In the genomic region with DNA sequence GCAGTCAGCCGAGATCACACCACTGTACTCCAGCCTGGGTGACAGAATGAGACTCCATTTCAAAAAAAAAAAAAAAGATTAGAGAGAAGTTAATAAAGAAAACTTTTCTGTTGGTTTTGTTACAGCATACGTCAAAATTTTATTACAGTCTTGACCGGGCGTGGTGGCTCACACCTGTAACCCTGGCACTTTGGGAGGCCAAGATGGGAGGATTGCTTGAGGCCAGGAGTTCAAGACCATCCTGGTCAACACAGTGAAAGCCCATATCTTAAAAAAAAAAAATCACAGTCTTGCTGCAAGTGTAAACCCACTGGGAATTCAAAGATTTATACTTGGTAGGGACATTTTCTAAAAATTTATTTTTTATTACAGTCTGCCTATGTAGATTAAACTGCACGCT, we compare ENCODE assay signal across 22 cellular contexts. TPM values are rescaled to one million over a fixed set of nuclear protein-coding genes. Genes with fewer than 3 reads are reported as not detected.
A peak's percentile ranks its signal among the peaks of the same experiment; 100 is the strongest.
DNase-seq lines count a peak whose midpoint lies in the region; ATAC-seq, FAIRE-seq and TF ChIP-seq lines count a peak whose summit lies in the region.
"Had no signal": no experiment of that assay in that cellular context is flagged by ENCODE, and none has a peak within 500 bp of the region (broad histone marks: within the 10 kb centered on the region; RNA-seq: fewer than 3 reads in every experiment).

No MANE protein-coding gene starts in this region.

- TF ChIP-seq RAD21 in HepG2 (CRISPR knock-in tag; IDR thresholded peaks at IDR 0.05), result no peak

- H3K9ac ChIP-seq in HepG2 (ENCODE audit: insufficient read depth, low read depth, low read length) (no peak overlapping the region), astrocyte (ENCODE audit: low read length) (no peak overlapping the region)

- no peak for DNase-seq in HepG2 (ENCODE audit: low spot score)
- no peak for DNase-seq in right lobe of liver
- DNase-seq in astrocyte (ENCODE audit: low read depth), result no peak
- no peak for DNase-seq in glutamatergic neuron
- no peak for DNase-seq in stimulated activated CD4-positive, alpha-beta T cell treated with anti-CD3 and anti-CD28 coated beads, Interleukin-4, amount 100 ng/mL, for 24 hours
- DNase-seq: ACHN; AML-193; BE2C; Calu3; CD4-positive, alpha-beta T cell; CD8-positive, alpha-beta memory T cell; DMS53; DMS79 treated with DMSO at 0.1 percent for 48 hours; GF-D8; H7; HCEC 1CT had no signal

- H3K36me3 Mint-ChIP-seq in astrocyte (ENCODE audit: low read depth, unreplicated experiment), result peaks cover 2% of the 10 kb centered on the region
- no peaks in the 10 kb centered on the region for H3K36me3 Mint-ChIP-seq in glutamatergic neuron (ENCODE audit: unreplicated experiment)
- H3K36me3 Mint-ChIP-seq: CD14-positive monocyte had no signal

- no peaks in the 10 kb centered on the region for H3K9me3 ChIP-seq in HepG2 (ENCODE audit: low read length)
- no peaks in the 10 kb centered on the region for H3K9me3 ChIP-seq in right lobe of liver
- H3K9me3 ChIP-seq in astrocyte (ENCODE audit: insufficient read depth, low read depth, low read length), result no peaks in the 10 kb centered on the region
- H3K9me3 ChIP-seq: BE2C; BLaER1 treated with 17β-estradiol and CSF1 and Interleukin-3, amounts not matched to agents 10 nM and 100 nM had no signal

- CTCF ChIA-PET in HepG2 (lab: Yijun Ruan, JAX; ENCODE audit: low intra/inter-chr PET ratio, low total read pairs), result no interaction called here

- no peak for TF ChIP-seq POLR2A in HepG2 (IDR thresholded peaks at IDR 0.05; ENCODE audit: insufficient read depth in 1 of 2, low read depth in 2 of 2, low read length in 2 of 2)
- no peak for TF ChIP-seq POLR2A in right lobe of liver (IDR thresholded peaks at IDR 0.05)

- H3K27me3 Mint-ChIP-seq in astrocyte (ENCODE audit: low read depth, unreplicated experiment), result no peaks in the 10 kb centered on the region
- peaks cover 2% of the 10 kb centered on the region for H3K27me3 Mint-ChIP-seq in glutamatergic neuron (ENCODE audit: unreplicated experiment)
- H3K27me3 Mint-ChIP-seq: CD4-positive, alpha-beta T cell had no signal

- H2AFZ ChIP-seq in HepG2 (ENCODE audit: low read length), result no peak overlapping the region
- no peak overlapping the region for H2AFZ ChIP-seq in astrocyte (ENCODE audit: low read depth, low read length)

- no peak overlapping the region for H3K4me3 Mint-ChIP-seq in astrocyte (ENCODE audit: unreplicated experiment)
- H3K4me3 Mint-ChIP-seq in glutamatergic neuron (ENCODE audit: unreplicated experiment), result no peak overlapping the region
- H3K4me3 Mint-ChIP-seq: CD14-positive monocyte; CD4-positive, alpha-beta T cell had no signal

- H3K27me3 ChIP-seq in HepG2 (ENCODE audit: control insufficient read depth in 1 of 2, insufficient read depth in 2 of 2, low read length in 2 of 2) (no peaks in the 10 kb centered on the region), right lobe of liver (no peaks in the 10 kb centered on the region), astrocyte (ENCODE audit: insufficient read depth, low read length) (no peaks in the 10 kb centered on the region)
- H3K27me3 ChIP-seq: BE2C; BLaER1 treated with 17β-estradiol and CSF1 and Interleukin-3, amounts not matched to agents 10 nM and 100 nM had no signal

- H3K36me3 ChIP-seq in HepG2 (replicated peaks in 1 of 2; ENCODE audit: control insufficient read depth in 1 of 2, insufficient read depth in 2 of 2, low read length in 2 of 2), result no peaks in the 10 kb centered on the region; a peak in 1 of 5 replicates
- H3K36me3 ChIP-seq in right lobe of liver, result no peaks in the 10 kb centered on the region
- peaks cover 7% of the 10 kb centered on the region for H3K36me3 ChIP-seq in astrocyte (ENCODE audit: insufficient read depth, low read length)
- H3K36me3 ChIP-seq: BE2C had no signal

- H3K4me3 ChIP-seq in HepG2 (replicated peaks in 1 of 3; ENCODE audit: insufficient read depth in 1 of 3, low read depth in 2 of 3, low read length in 3 of 3) (no peak overlapping the region), right lobe of liver (no peak overlapping the region), astrocyte (ENCODE audit: insufficient read depth, low read depth, low read length) (no peak overlapping the region)
- H3K4me3 ChIP-seq: BLaER1 treated with 17β-estradiol and CSF1 and Interleukin-3, amounts not matched to agents 10 nM and 100 nM had no signal

- FAIRE-seq in HepG2 (lab: Jason Lieb, UNC), result no peak
- no peak for FAIRE-seq in astrocyte (lab: Jason Lieb, UNC)
- FAIRE-seq: A204.1, GM12891, H1 had no signal

- POLR2A ChIA-PET in HepG2 (lab: Yijun Ruan, JAX), result no interaction called here

- TF ChIP-seq EP300 in HepG2 (IDR thresholded peaks at IDR 0.05; ENCODE audit: low read depth in 2 of 2, low read length in 2 of 2), result no peak
- TF ChIP-seq EP300 in HepG2 (CRISPR knock-in tag; IDR thresholded peaks at IDR 0.05; ENCODE audit: borderline replicate concordance), result no peak

- no peaks in the 10 kb centered on the region for H4K20me1 ChIP-seq in HepG2 (ENCODE audit: insufficient read depth, low read length)
- H4K20me1 ChIP-seq in astrocyte (ENCODE audit: insufficient read depth, low read length), result no peaks in the 10 kb centered on the region
- H4K20me1 ChIP-seq: BLaER1 treated with 17β-estradiol and CSF1 and Interleukin-3, amounts not matched to agents 10 nM and 100 nM had no signal

- ATAC-seq in HepG2 (no peak), right lobe of liver (no peak), HG02981 (IDR thresholded peaks at IDR 0.05; ENCODE audit: unreplicated experiment) (no peak)

- intact Hi-C loops in HepG2 (cut with micrococcal nuclease; ENCODE audit: unreplicated experiment) (no loop called here), right lobe of liver (cut with DNase I) (no loop called here)

- BruUV-seq in HepG2 (replicated peaks; lab: Mats Ljungman, UMichigan), result no TSS peak

- H3K27ac Mint-ChIP-seq in astrocyte (ENCODE audit: unreplicated experiment) (peak overlapping the region; percentile 92), glutamatergic neuron (ENCODE audit: unreplicated experiment) (peak overlapping the region; percentile 84)
- H3K27ac Mint-ChIP-seq: CD4-positive, alpha-beta T cell; CD8-positive, alpha-beta memory T cell had no signal

- TF ChIP-seq CTCF in HepG2 (CRISPR knock-in tag; IDR thresholded peaks at IDR 0.05) (no peak), right lobe of liver (IDR thresholded peaks at IDR 0.05) (no peak), astrocyte (IDR thresholded peaks at IDR 0.05; ENCODE audit: insufficient read depth, low read depth, low read length) (no peak), glutamatergic neuron (IDR thresholded peaks at IDR 0.05; ENCODE audit: partially characterized antibody, unreplicated experiment) (no peak)

- H3K4me1 ChIP-seq in HepG2 (ENCODE audit: insufficient read depth, low read length) (peaks cover 32% of the 10 kb centered on the region), right lobe of liver (no peaks in the 10 kb centered on the region), astrocyte (ENCODE audit: insufficient read depth, low read length) (no peaks in the 10 kb centered on the region)
- H3K4me1 ChIP-seq: BE2C had no signal

- in situ Hi-C loops in HepG2 (cut with HindIII; ENCODE audit: extremely low pct_ligation_motif_present, low pct_unique_long_range_greater_than_20kb), result no loop called here

- H3K79me2 ChIP-seq in HepG2 (ENCODE audit: insufficient read depth, low read length) (no peaks in the 10 kb centered on the region), astrocyte (ENCODE audit: insufficient read depth, low read length) (no peaks in the 10 kb centered on the region)

- H3K9me3 Mint-ChIP-seq in astrocyte (ENCODE audit: unreplicated experiment) (no peaks in the 10 kb centered on the region), glutamatergic neuron (ENCODE audit: unreplicated experiment) (peaks cover 8% of the 10 kb centered on the region)
- H3K9me3 Mint-ChIP-seq: CD14-positive monocyte; CD4-positive, alpha-beta T cell; CD8-positive, alpha-beta memory T cell had no signal

- peaks cover 1% of the 10 kb centered on the region for H3K4me1 Mint-ChIP-seq in astrocyte (ENCODE audit: low read depth, unreplicated experiment)
- peaks cover 10% of the 10 kb centered on the region for H3K4me1 Mint-ChIP-seq in glutamatergic neuron (ENCODE audit: low read depth, unreplicated experiment)

- H3K4me2 ChIP-seq in HepG2 (ENCODE audit: low read depth, low read length) (no peak overlapping the region), astrocyte (ENCODE audit: low read length) (no peak overlapping the region)

- H3K27ac ChIP-seq in HepG2 (ENCODE audit: extremely low read length, insufficient read depth, low read length) (no peak overlapping the region), right lobe of liver (no peak overlapping the region), astrocyte (ENCODE audit: low read depth, low read length) (no peak overlapping the region)
- H3K27ac ChIP-seq: BLaER1 treated with 17β-estradiol and CSF1 and Interleukin-3, amounts not matched to agents 10 nM and 100 nM had no signal

- WGBS in HepG2 (ENCODE audit: low lambda C conversion rate), result 98% methylated on average over 5 of the region's 5 CpGs
- WGBS in right lobe of liver (ENCODE audit: insufficient coverage, low coverage, low lambda C conversion rate, missing lambda C conversion rate), result 93% methylated on average over 5 of the region's 5 CpGs

RNA-seq across cellular contexts. Expression of gene POLR3E, which starts 6.2 kb away (rescaled TPM):
- total RNA-seq in HepG2 (2016; rRNA removed; fragmentation: Illumina TruSeq; extraction: Trizol) (94.8 and 135 TPM in 2 replicates), right lobe of liver (10 to 100 TPM; 15.8 to 35.7 (median 26.9) TPM), astrocyte (30.3 and 32.5 TPM in 2 replicates), glutamatergic neuron (ENCODE audit: unreplicated experiment) (31.5 TPM)
- 40.5 and 40.7 TPM in 2 replicates for total RNA-seq in HepG2 (2016; cell fraction: cytosol; rRNA removed; fragmentation: Illumina TruSeq; extraction: Trizol; ENCODE audit: low read depth)
- 93.2 and 125 TPM in 2 replicates for total RNA-seq in HepG2 (2016; cell fraction: insoluble cytoplasmic fraction; rRNA removed; fragmentation: Illumina TruSeq; extraction: Trizol)
- 103 and 106 TPM in 2 replicates for total RNA-seq in HepG2 (2016; cell fraction: membrane; rRNA removed; fragmentation: Illumina TruSeq; extraction: Trizol)
- 115 and 134 TPM in 2 replicates for total RNA-seq in HepG2 (2016; cell fraction: nucleus; rRNA removed; fragmentation: Illumina TruSeq; extraction: Trizol)
- 262 and 280 TPM in 2 replicates for polyA plus RNA-seq in HepG2 (2011; rRNA removed)
- polyA plus RNA-seq in HepG2 (2011; cell fraction: cytosol; rRNA removed), result 132 and 169 TPM in 2 replicates
- polyA plus RNA-seq in HepG2 (2011; cell fraction: nucleus; rRNA removed), result 753 and 830 TPM in 2 replicates
- polyA plus RNA-seq in HepG2 (2012), result 105 and 114 TPM in 2 replicates
- 31.3 and 37.9 TPM in 2 replicates for polyA plus RNA-seq in HepG2 (2016; cell fraction: cytosol; fragmentation: Illumina TruSeq; extraction: Trizol; ENCODE audit: low read depth)
- 94.5 and 105 TPM in 2 replicates for polyA plus RNA-seq in HepG2 (2016; cell fraction: insoluble cytoplasmic fraction; fragmentation: Illumina TruSeq; extraction: Trizol; ENCODE audit: low read depth)
- polyA plus RNA-seq in HepG2 (2016; cell fraction: membrane; fragmentation: Illumina TruSeq; extraction: Trizol; ENCODE audit: low read depth), result 62.4 and 65.8 TPM in 2 replicates
- 279 and 292 TPM in 2 replicates for polyA plus RNA-seq in HepG2 (2016; cell fraction: nucleus; fragmentation: Illumina TruSeq; extraction: Trizol; ENCODE audit: insufficient read depth, low read depth)
- 472 and 743 TPM in 2 replicates for polyA minus RNA-seq in HepG2 (2011; rRNA and poly(A)+ RNA removed; ENCODE audit: low replicate concordance)
- polyA minus RNA-seq in HepG2 (2011; cell fraction: cytosol; rRNA and poly(A)+ RNA removed), result 96.6 and 110 TPM in 2 replicates
- polyA minus RNA-seq in HepG2 (2011; cell fraction: nucleus; rRNA and poly(A)+ RNA removed), result 279 and 332 TPM in 2 replicates
